2 cellular contexts compared by ENCODE assay signal in the genomic region with DNA sequence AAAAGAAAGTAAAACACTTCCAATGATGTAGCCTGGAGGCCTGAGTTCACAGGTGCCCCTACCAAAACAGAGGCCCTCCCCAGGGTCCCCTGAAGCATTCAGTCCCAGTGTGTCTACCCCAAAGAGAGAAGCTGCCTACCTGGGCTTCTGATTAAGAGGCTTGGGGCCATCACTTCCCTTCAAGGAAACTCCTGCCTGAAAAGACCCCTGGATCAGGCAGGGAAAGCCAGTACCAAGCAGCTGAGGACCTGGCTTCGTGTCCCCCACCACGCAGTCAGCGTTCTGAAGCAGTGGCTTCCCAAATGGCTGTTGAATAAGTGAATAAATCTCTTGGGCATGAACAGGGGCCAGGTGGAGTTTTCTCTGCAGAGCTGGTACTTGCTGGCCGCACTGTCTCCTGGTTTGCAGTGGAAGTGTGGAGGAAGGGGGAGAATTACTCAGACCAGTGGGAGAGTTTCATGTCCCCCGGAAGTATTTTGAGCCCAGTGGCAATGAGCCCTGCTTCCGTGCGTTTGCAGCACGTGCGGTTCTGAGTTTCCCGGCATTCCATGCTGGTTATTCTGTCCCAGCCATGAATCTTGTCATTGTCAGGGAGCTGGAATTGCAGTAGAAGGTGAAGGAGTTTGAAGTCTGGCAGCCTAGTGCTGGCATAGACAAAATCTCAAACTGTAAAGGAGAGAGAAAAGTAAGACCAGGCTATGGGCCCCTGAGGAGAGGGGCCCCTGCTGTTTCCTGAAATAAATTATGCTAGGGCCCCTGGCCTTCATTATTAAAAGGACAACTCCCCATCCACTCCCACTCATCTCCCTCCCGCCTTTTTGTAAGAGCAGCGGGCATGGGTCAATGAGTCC.
A peak's percentile ranks its signal among the peaks of the same experiment; 100 is the strongest.
TF ChIP-seq lines count a peak whose summit lies in the region.

No MANE protein-coding gene starts in this region.

TF ChIP-seq in HEK293, 187 proteins besides CTCF, POLR2A, EP300 and RAD21:
- TF ChIP-seq, protein P1, sequence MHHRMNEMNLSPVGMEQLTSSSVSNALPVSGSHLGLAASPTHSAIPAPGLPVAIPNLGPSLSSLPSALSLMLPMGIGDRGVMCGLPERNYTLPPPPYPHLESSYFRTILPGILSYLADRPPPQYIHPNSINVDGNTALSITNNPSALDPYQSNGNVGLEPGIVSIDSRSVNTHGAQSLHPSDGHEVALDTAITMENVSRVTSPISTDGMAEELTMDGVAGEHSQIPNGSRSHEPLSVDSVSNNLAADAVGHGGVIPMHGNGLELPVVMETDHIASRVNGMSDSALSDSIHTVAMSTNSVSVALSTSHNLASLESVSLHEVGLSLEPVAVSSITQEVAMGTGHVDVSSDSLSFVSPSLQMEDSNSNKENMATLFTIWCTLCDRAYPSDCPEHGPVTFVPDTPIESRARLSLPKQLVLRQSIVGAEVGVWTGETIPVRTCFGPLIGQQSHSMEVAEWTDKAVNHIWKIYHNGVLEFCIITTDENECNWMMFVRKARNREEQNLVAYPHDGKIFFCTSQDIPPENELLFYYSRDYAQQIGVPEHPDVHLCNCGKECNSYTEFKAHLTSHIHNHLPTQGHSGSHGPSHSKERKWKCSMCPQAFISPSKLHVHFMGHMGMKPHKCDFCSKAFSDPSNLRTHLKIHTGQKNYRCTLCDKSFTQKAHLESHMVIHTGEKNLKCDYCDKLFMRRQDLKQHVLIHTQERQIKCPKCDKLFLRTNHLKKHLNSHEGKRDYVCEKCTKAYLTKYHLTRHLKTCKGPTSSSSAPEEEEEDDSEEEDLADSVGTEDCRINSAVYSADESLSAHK (tag by site-specific recombination; IDR thresholded peaks at IDR 0.05), result peak; percentile 51; the same call in 1 of the 2 replicates
- TF ChIP-seq ZNF335 (tag by site-specific recombination; conservative IDR thresholded peaks at IDR 0.05) (no peak), ZIC2 (tag by site-specific recombination; IDR thresholded peaks at IDR 0.05) (peak; percentile 15; the same call in 1 of the 2 replicates), ZFHX2 (tag by site-specific recombination; conservative IDR thresholded peaks at IDR 0.05) (no peak), ZNF132 (tag by site-specific recombination; IDR thresholded peaks at IDR 0.05; ENCODE audit: borderline replicate concordance) (no peak), ZNF223 (tag by site-specific recombination; IDR thresholded peaks at IDR 0.05) (no peak)
- TF ChIP-seq, protein P2, sequence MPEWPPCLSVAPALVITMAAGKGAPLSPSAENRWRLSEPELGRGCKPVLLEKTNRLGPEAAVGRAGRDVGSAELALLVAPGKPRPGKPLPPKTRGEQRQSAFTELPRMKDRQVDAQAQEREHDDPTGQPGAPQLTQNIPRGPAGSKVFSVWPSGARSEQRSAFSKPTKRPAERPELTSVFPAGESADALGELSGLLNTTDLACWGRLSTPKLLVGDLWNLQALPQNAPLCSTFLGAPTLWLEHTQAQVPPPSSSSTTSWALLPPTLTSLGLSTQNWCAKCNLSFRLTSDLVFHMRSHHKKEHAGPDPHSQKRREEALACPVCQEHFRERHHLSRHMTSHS (tag by site-specific recombination; IDR thresholded peaks at IDR 0.05), result no peak

TF ChIP-seq in H1, 55 proteins besides CTCF, POLR2A, EP300 and RAD21:
- TF ChIP-seq E2F6 (IDR thresholded peaks at IDR 0.05) (peak; percentile 18; the same call in 1 of the 2 replicates), RNF2 (IDR thresholded peaks at IDR 0.05; ENCODE audit: borderline replicate concordance, low read depth, low read length, missing control alignments, poor library complexity, severe bottlenecking) (no peak)
